Comparison of ENCODE assay signal across 24 cellular contexts in the genomic region with DNA sequence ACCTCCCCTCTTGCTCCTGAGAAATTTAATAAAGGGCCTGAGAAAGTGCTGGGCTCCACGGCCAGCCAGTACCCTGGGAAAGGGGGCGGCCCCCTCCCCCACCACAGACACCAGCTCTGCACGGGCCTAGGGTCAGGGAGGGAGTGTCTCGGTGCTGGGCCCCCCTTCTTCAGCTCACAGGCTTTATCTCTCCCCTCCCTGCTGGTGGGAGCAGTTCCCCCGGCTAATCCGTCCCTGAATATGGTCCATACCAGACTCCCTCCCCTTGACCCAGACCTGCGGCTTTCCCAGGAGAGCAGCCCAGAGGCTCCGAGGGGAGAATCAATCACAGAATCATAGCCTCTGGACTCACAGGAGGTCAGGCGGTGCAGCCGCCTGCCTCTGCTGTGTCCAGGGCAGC. TPM values are rescaled to one million over a fixed set of nuclear protein-coding genes. Genes with fewer than 3 reads are reported as not detected.
DNase-seq lines count a peak whose midpoint lies in the region; ATAC-seq and TF ChIP-seq lines count a peak whose summit lies in the region.
"Had no signal": no experiment of that assay in that cellular context is flagged by ENCODE, and none has a peak within 500 bp of the region (broad histone marks: within the 10 kb centered on the region; RNA-seq: fewer than 3 reads in every experiment).

No MANE protein-coding gene starts in this region.

- H4K20me1 ChIP-seq in GM23338 (replicated peaks; ENCODE audit: insufficient read depth) (no peaks in the 10 kb centered on the region), neural progenitor cell (ENCODE audit: low read depth) (no peaks in the 10 kb centered on the region)
- H4K20me1 ChIP-seq: BLaER1 had no signal

- H3K4me1 Mint-ChIP-seq in GM23338, result peaks cover 28% of the 10 kb centered on the region
- peaks cover 70% of the 10 kb centered on the region for H3K4me1 Mint-ChIP-seq in neural progenitor cell
- H3K4me1 Mint-ChIP-seq: CD4-positive, alpha-beta memory T cell had no signal

- DNase-seq in GM23338 (ENCODE audit: low spot score) (peak; percentile 36), NT2/D1 (ENCODE audit: low read depth, low spot score) (peak; percentile 48), neural progenitor cell (ENCODE audit: low spot score) (peak; percentile 48), RKO (ENCODE audit: low spot score) (no peak), breast epithelium (ENCODE audit: low spot score in 2 of 2) (no peak), hepatic stellate cell (ENCODE audit: low spot score) (no peak), NCI-H128 (lab: John Stamatoyannopoulos, UW; ENCODE audit: unreplicated experiment) (no peak)
- DNase-seq: CD4-positive, alpha-beta memory T cell; DMS153; GF-D8; GOT3; MV-4-11; NCI-H1417 treated with DMSO at 0.1 percent for 48 hours; NCI-H2029; NCI-H446 treated with DMSO at 0.1 percent for 48 hours; NK-92 treated with Interleukin-12 subunit alpha and Interleukin-12 subunit beta, amount 100 ng/mL, for 24 hours; SHP77 treated with DMSO at 0.1 percent for 48 hours had no signal

- H3F3A ChIP-seq in GM23338 (replicated peaks; ENCODE audit: low read depth) (no peaks in the 10 kb centered on the region), neural progenitor cell (ENCODE audit: low read depth) (peaks cover 22% of the 10 kb centered on the region)

- H3K79me2 ChIP-seq in GM23338 (replicated peaks; ENCODE audit: insufficient read depth) (no peaks in the 10 kb centered on the region), neural progenitor cell (ENCODE audit: low read depth) (no peaks in the 10 kb centered on the region)

- H3K4me2 ChIP-seq in GM23338 (peak overlapping the region; percentile 66), neural progenitor cell (peak overlapping the region; percentile 70)
- H3K4me2 ChIP-seq: A549, BLaER1, KMS-11 had no signal

- H3K4me3 ChIP-seq in GM23338 (peak overlapping the region; percentile 23; the same call in 1 of the 2 replicates), NT2/D1 (ENCODE audit: insufficient read length, low read depth) (no peak overlapping the region), iPS-18a (ENCODE audit: low read length) (peak overlapping the region; percentile 39), neural progenitor cell (peak overlapping the region; percentile 7), breast epithelium (no peak overlapping the region)
- H3K4me3 ChIP-seq: A549, BLaER1 had no signal

- H3K27ac ChIP-seq in GM23338 (ENCODE audit: low read depth) (no peak overlapping the region), iPS-18a (ENCODE audit: low read length) (no peak overlapping the region), neural progenitor cell (no peak overlapping the region), breast epithelium (no peak overlapping the region)
- H3K27ac ChIP-seq: A549, BLaER1, KMS-11 had no signal

- H3K4me3 Mint-ChIP-seq in GM23338 (peak overlapping the region; percentile 55), neural progenitor cell (peak overlapping the region; percentile 65)
- H3K4me3 Mint-ChIP-seq: CD4-positive, alpha-beta memory T cell had no signal

- no peaks in the 10 kb centered on the region for H3K9me3 ChIP-seq in NT2/D1 (ENCODE audit: insufficient read depth, low read length)
- no peaks in the 10 kb centered on the region for H3K9me3 ChIP-seq in iPS-18a (ENCODE audit: control insufficient read depth, low read depth, low read length)
- no peaks in the 10 kb centered on the region for H3K9me3 ChIP-seq in neural progenitor cell (ENCODE audit: low read depth)
- no peaks in the 10 kb centered on the region for H3K9me3 ChIP-seq in breast epithelium
- H3K9me3 ChIP-seq: A549, BLaER1 had no signal

- no peaks in the 10 kb centered on the region for H3K36me3 Mint-ChIP-seq in GM23338 (ENCODE audit: low read depth)
- H3K36me3 Mint-ChIP-seq in neural progenitor cell, result no peaks in the 10 kb centered on the region
- H3K36me3 Mint-ChIP-seq: CD4-positive, alpha-beta memory T cell had no signal

- H2AFZ ChIP-seq in GM23338 (peak overlapping the region; percentile 97), neural progenitor cell (replicated peaks) (no peak overlapping the region)

- H3K27ac Mint-ChIP-seq in GM23338, result no peak overlapping the region
- H3K27ac Mint-ChIP-seq in neural progenitor cell, result peak overlapping the region; percentile 88
- H3K27ac Mint-ChIP-seq: CD4-positive, alpha-beta memory T cell had no signal

- ATAC-seq in GM23338, result peak; percentile 63
- ATAC-seq: A549 had no signal

- peaks cover 19% of the 10 kb centered on the region for H3K27me3 Mint-ChIP-seq in GM23338 (ENCODE audit: insufficient read depth, low read depth, poor library complexity)
- H3K27me3 Mint-ChIP-seq in neural progenitor cell (ENCODE audit: insufficient read depth, low read depth), result peaks cover 12% of the 10 kb centered on the region

- H3K9ac ChIP-seq in NT2/D1 (ENCODE audit: insufficient read length, low read depth) (no peak overlapping the region), iPS-18a (ENCODE audit: low read length) (no peak overlapping the region), neural progenitor cell (no peak overlapping the region)
- H3K9ac ChIP-seq: BLaER1, KMS-11 had no signal

- H3K27me3 ChIP-seq in GM23338 (ENCODE audit: insufficient read depth) (no peaks in the 10 kb centered on the region), NT2/D1 (ENCODE audit: insufficient read depth, insufficient read length) (no peaks in the 10 kb centered on the region), iPS-18a (ENCODE audit: control insufficient read depth, insufficient read depth, low read length) (no peaks in the 10 kb centered on the region), neural progenitor cell (peaks cover 5% of the 10 kb centered on the region), breast epithelium (peaks cover 0 to 7% of the 10 kb centered on the region in 2 donors)
- H3K27me3 ChIP-seq: BLaER1 had no signal

- H3K9me2 ChIP-seq in GM23338 (ENCODE audit: insufficient read depth), result no peaks in the 10 kb centered on the region

- H3K4me1 ChIP-seq in GM23338 (ENCODE audit: insufficient read depth) (peaks cover 12% of the 10 kb centered on the region; the same call in 1 of the 2 replicates), NT2/D1 (ENCODE audit: insufficient read depth, insufficient read length) (peaks cover 32% of the 10 kb centered on the region), iPS-18a (ENCODE audit: control insufficient read depth, low read depth, low read length) (peaks cover 25% of the 10 kb centered on the region), neural progenitor cell (peaks cover 29% of the 10 kb centered on the region), breast epithelium (no peaks in the 10 kb centered on the region)
- H3K4me1 ChIP-seq: A549 had no signal

- TF ChIP-seq CTCF in GM23338 (conservative IDR thresholded peaks at IDR 0.05; ENCODE audit: low read depth in 2 of 2), result no peak
- no peak for TF ChIP-seq CTCF in neural progenitor cell (IDR thresholded peaks at IDR 0.05)
- TF ChIP-seq CTCF in breast epithelium (IDR thresholded peaks at IDR 0.05), result no peak

- TF ChIP-seq POLR2A in breast epithelium (IDR thresholded peaks at IDR 0.05), result no peak

- H3K36me3 ChIP-seq in GM23338 (ENCODE audit: insufficient read depth), result no peaks in the 10 kb centered on the region
- H3K36me3 ChIP-seq in NT2/D1 (ENCODE audit: insufficient read depth, insufficient read length, low read length), result no peaks in the 10 kb centered on the region
- no peaks in the 10 kb centered on the region for H3K36me3 ChIP-seq in iPS-18a (ENCODE audit: control insufficient read depth, low read depth, low read length)
- H3K36me3 ChIP-seq in neural progenitor cell, result no peaks in the 10 kb centered on the region
- H3K36me3 ChIP-seq in breast epithelium, result no peaks in the 10 kb centered on the region
- H3K36me3 ChIP-seq: BLaER1 had no signal

- no peaks in the 10 kb centered on the region for H3K9me3 Mint-ChIP-seq in GM23338
- H3K9me3 Mint-ChIP-seq in neural progenitor cell, result no peaks in the 10 kb centered on the region
- H3K9me3 Mint-ChIP-seq: CD4-positive, alpha-beta memory T cell had no signal

- intact Hi-C loops in breast epithelium (cut with DNase I; ENCODE audit: low total_unique reads), result no loop called here

TF ChIP-seq in GM23338, 12 proteins besides CTCF, POLR2A, EP300 and RAD21 (continues in another document):
- TF ChIP-seq, protein P1, sequence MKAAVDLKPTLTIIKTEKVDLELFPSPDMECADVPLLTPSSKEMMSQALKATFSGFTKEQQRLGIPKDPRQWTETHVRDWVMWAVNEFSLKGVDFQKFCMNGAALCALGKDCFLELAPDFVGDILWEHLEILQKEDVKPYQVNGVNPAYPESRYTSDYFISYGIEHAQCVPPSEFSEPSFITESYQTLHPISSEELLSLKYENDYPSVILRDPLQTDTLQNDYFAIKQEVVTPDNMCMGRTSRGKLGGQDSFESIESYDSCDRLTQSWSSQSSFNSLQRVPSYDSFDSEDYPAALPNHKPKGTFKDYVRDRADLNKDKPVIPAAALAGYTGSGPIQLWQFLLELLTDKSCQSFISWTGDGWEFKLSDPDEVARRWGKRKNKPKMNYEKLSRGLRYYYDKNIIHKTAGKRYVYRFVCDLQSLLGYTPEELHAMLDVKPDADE (IDR thresholded peaks at IDR 0.05), result no peak
- TF ChIP-seq ZNF114 (CRISPR knock-in tag; IDR thresholded peaks at IDR 0.05) (no peak), JUNB (IDR thresholded peaks at IDR 0.05; ENCODE audit: unreplicated experiment) (no peak), POLR2AphosphoS5 (IDR thresholded peaks at IDR 0.05; ENCODE audit: low read depth) (no peak), STAT1 (IDR thresholded peaks at IDR 0.05; ENCODE audit: unreplicated experiment) (no peak), CREB1 (CRISPR knock-in tag; IDR thresholded peaks at IDR 0.05; ENCODE audit: low read depth) (no peak)

RNA-seq across cellular contexts. Expression of a gene that starts 26.0 kb away (rescaled TPM):
- 0.19 TPM in 1 of 2 replicates, not detected in the other for total RNA-seq in GM23338 (2014; rRNA removed; shearing (Covaris generic))
- 0.11 and 0.12 TPM in 2 replicates for polyA plus RNA-seq in GM23338 (2016; fragmentation: Nextera tagmentation; extraction: Ambion mirVana)
- total RNA-seq in neural progenitor cell (ENCODE audit: low replicate concordance) (0.67 and 0.93 TPM in 2 replicates), breast epithelium (10 to 100 TPM in 1 of 3 donors, 1 to 10 TPM in 2; 6.9 to 13.0 (median 8.9) TPM)
- total RNA-seq: CD4-positive, alpha-beta memory T cell; Daoy; OCI-LY7; RPMI7951 had no signal
- polyA plus RNA-seq: CD4-positive, alpha-beta memory T cell had no signal

RNA-seq across cellular contexts. Expression of a gene that starts 31.7 kb away (rescaled TPM):
- 31.6 and 35.3 TPM in 2 replicates for total RNA-seq in GM23338 (2014; rRNA removed; shearing (Covaris generic))
- polyA plus RNA-seq in GM23338 (2016; fragmentation: Nextera tagmentation; extraction: Ambion mirVana), result 37.9 and 38.9 TPM in 2 replicates
- total RNA-seq in neural progenitor cell (ENCODE audit: low replicate concordance), result 49.3 and 65.0 TPM in 2 replicates
- total RNA-seq in breast epithelium, result 1 to 10 TPM in 2 of 3 donors, under 1 TPM in 1; 0.15 to 1.4 (median 1.3) TPM

Comparison
In these comparisons a context has a peak if more than half of its experiments do, and no peak if none do; other contexts are left out.
1. DNase-seq: peak in GM23338 (single experiment), NT2/D1 (single experiment) and neural progenitor cell (single experiment); none in RKO (single experiment), breast epithelium (0 of 2), hepatic stellate cell (single experiment) and NCI-H128 (single experiment).
2. H3K4me3 ChIP-seq: peak in GM23338 (single experiment), iPS-18a (single experiment) and neural progenitor cell (single experiment); none in NT2/D1 (single experiment) and breast epithelium (0 of 3).
3. RNA of a gene that starts 31.7 kb away (total RNA-seq): 49.3 to 65.0 TPM in neural progenitor cell and 31.6 to 35.3 TPM in GM23338; 0.15 to 1.4 TPM in breast epithelium; every median in the first group is over 10 times any median in the second.